ENCODE assay signal across 2 cellular contexts in the genomic region with DNA sequence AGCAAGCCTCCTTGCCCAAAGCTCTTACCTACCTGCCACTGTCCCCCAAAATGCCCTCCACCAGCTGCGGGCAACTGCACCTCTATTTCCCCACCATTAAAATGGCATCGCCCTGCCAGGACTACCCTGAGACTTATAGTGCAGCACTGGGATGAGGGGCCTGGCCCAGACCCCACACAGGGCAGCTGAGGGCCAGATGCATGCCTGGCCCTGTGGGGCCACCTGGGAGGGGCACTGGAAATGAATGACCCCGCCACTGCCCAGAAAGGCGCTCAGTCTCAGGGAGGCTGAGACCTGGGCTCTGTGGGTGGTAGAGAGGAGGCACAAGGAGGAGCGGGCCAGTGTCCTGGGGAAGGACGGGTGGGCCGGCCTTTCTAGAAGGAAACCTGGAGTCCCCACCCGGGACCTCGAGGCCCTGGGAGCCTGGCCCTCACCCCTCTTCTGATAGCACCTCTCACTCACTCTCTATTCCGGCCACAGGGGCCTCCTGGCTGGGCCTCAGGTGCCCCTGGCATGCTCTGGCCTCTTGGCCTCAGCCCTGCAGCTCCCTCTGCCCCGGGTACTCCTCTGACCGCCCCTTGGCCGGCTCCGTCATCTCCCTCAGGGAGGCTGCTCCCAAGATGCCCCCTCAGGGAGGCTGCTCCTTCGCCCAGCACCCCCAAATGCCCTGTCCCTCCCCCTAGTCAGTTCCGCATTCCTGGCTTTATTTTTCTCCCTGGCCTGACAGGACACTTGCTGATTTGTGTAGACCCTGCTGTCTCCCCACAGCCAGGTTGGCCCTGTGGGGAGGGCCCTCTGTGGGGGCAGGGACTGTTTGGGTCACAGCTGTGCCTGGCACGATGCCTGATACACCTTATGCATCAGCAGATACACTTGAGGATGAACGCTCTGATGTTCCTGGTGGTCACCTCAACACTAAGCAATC.
TF ChIP-seq lines count a peak whose summit lies in the region.

No MANE protein-coding gene starts in this region.

TF ChIP-seq in IMR-90, 13 proteins besides CTCF, POLR2A, EP300 and RAD21:
- TF ChIP-seq, protein P1, sequence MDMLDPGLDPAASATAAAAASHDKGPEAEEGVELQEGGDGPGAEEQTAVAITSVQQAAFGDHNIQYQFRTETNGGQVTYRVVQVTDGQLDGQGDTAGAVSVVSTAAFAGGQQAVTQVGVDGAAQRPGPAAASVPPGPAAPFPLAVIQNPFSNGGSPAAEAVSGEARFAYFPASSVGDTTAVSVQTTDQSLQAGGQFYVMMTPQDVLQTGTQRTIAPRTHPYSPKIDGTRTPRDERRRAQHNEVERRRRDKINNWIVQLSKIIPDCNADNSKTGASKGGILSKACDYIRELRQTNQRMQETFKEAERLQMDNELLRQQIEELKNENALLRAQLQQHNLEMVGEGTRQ (IDR thresholded peaks at IDR 0.05; ENCODE audit: low read depth, low read length), result no peak
- no peak for TF ChIP-seq RCOR1 (IDR thresholded peaks at IDR 0.05; ENCODE audit: insufficient replicate concordance, low read length)
- TF ChIP-seq BHLHE40 (IDR thresholded peaks at IDR 0.05; ENCODE audit: low read depth, low read length), result no peak
- TF ChIP-seq MAFK (IDR thresholded peaks at IDR 0.05; ENCODE audit: low read depth, low read length), result no peak
- no peak for TF ChIP-seq MAZ (IDR thresholded peaks at IDR 0.05; ENCODE audit: borderline replicate concordance, low read depth, low read length)
- TF ChIP-seq CHD1 (IDR thresholded peaks at IDR 0.05; ENCODE audit: low read depth, low read length), result no peak
- no peak for TF ChIP-seq NFE2L2 (IDR thresholded peaks at IDR 0.05; ENCODE audit: low read depth, low read length)
- TF ChIP-seq, protein P2, sequence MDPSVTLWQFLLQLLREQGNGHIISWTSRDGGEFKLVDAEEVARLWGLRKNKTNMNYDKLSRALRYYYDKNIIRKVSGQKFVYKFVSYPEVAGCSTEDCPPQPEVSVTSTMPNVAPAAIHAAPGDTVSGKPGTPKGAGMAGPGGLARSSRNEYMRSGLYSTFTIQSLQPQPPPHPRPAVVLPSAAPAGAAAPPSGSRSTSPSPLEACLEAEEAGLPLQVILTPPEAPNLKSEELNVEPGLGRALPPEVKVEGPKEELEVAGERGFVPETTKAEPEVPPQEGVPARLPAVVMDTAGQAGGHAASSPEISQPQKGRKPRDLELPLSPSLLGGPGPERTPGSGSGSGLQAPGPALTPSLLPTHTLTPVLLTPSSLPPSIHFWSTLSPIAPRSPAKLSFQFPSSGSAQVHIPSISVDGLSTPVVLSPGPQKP (IDR thresholded peaks at IDR 0.05; ENCODE audit: borderline replicate concordance, low read depth, low read length), result no peak
- TF ChIP-seq FOS (IDR thresholded peaks at IDR 0.05; ENCODE audit: low read depth, low read length), result no peak
- no peak for TF ChIP-seq SMC3 (IDR thresholded peaks at IDR 0.05; ENCODE audit: low read depth, low read length)

TF ChIP-seq in SK-N-SH, 30 proteins besides CTCF, POLR2A, EP300 and RAD21:
- TF ChIP-seq JUND (IDR thresholded peaks at IDR 0.05) (no peak), ELF1 (IDR thresholded peaks at IDR 0.05) (no peak), POLR2AphosphoS5 (IDR thresholded peaks at IDR 0.05; ENCODE audit: low read depth, low read length) (no peak), MEF2A (IDR thresholded peaks at IDR 0.05; ENCODE audit: borderline replicate concordance, low read depth) (no peak), GATA2 (CRISPR knock-in tag; IDR thresholded peaks at IDR 0.05) (no peak), SIN3A (IDR thresholded peaks at IDR 0.05; ENCODE audit: borderline replicate concordance, low read depth, low read length) (no peak), USF1 (IDR thresholded peaks at IDR 0.05; ENCODE audit: borderline replicate concordance, low read depth) (no peak), RFX5 (IDR thresholded peaks at IDR 0.05; ENCODE audit: low read length) (no peak), RXRA (IDR thresholded peaks at IDR 0.05; ENCODE audit: borderline replicate concordance, low read depth) (no peak), FOXM1 (IDR thresholded peaks at IDR 0.05; ENCODE audit: low read depth) (no peak)
- TF ChIP-seq, protein P1 (IDR thresholded peaks at IDR 0.05; ENCODE audit: borderline replicate concordance, low read depth, low read length), result no peak
